In genomic region chr16:55435387-55435786, GRCh38 we compare ENCODE assay signal across 21 cellular contexts. TPM values are rescaled to one million over a fixed set of nuclear protein-coding genes. Genes with fewer than 3 reads are reported as not detected.
"Had no signal": no experiment of that assay in that cellular context is flagged by ENCODE, and none has a peak within 500 bp of the region (broad histone marks: within the 10 kb centered on the region; RNA-seq: fewer than 3 reads in every experiment).

No MANE protein-coding gene starts in this region.

- H3K4me3 ChIP-seq: ascending aorta, colonic mucosa, gastroesophageal sphincter, heart left ventricle, left ventricle myocardium inferior had no signal

- H3K9me3 Mint-ChIP-seq: activated T-cell treated with anti-CD3 and anti-CD28 coated beads, Interleukin-2, amount 50 U/mL, for 72 hours; central memory CD8-positive, alpha-beta T cell; neural crest cell had no signal

- H3K27ac ChIP-seq: ascending aorta, colonic mucosa, gastroesophageal sphincter, heart left ventricle, left ventricle myocardium inferior, VCaP had no signal

- H3K4me1 ChIP-seq: ascending aorta, colonic mucosa, left ventricle myocardium inferior had no signal

- H3K36me3 Mint-ChIP-seq: immature natural killer cell had no signal

- H3K9me3 ChIP-seq: ascending aorta, colonic mucosa, gastroesophageal sphincter, heart left ventricle, left ventricle myocardium inferior had no signal

- DNase-seq: activated CD4-positive, CD25-positive, alpha-beta regulatory T cell treated with anti-CD3 and anti-CD28 coated beads, Interleukin-2, amount 50 U/mL, for 72 hours; activated CD8-positive, alpha-beta memory T cell treated with anti-CD3 and anti-CD28 coated beads for 24 hours; activated CD8-positive, alpha-beta memory T cell treated with anti-CD3 and anti-CD28 coated beads, Interleukin-2, amount 50 U/mL, for 48 hours; activated effector memory CD4-positive, alpha-beta T cell treated with anti-CD3 and anti-CD28 coated beads, Interleukin-2, amount 50 U/mL, for 16 hours; activated naive CD4-positive, alpha-beta T cell treated with anti-CD3 and anti-CD28 coated beads, Interleukin-2, amount 50 U/mL, for 16 hours; activated T-cell treated with anti-CD3 and anti-CD28 coated beads, Interleukin-2, amount 50 U/mL, for 72 hours; colonic mucosa; heart left ventricle; immature natural killer cell; kidney glomerular epithelial cell; left ventricle myocardium inferior; mammary epithelial cell; retina; stimulated activated CD4-positive, alpha-beta T cell treated with anti-CD3 and anti-CD28 coated beads, Interleukin-1b, Interleukin-23, amount 100 ng/mL, for 48 hours; stimulated activated CD8-positive, alpha-beta memory T cell treated with anti-CD3 and anti-CD28 coated beads, Interleukin-4, amount 100 ng/mL, for 48 hours; stimulated activated naive CD4-positive, alpha-beta T cell had no signal

- H3K27ac Mint-ChIP-seq: activated T-cell treated with anti-CD3 and anti-CD28 coated beads, Interleukin-2, amount 50 U/mL, for 72 hours; immature natural killer cell had no signal

- H3K36me3 ChIP-seq: ascending aorta, colonic mucosa, gastroesophageal sphincter, heart left ventricle, left ventricle myocardium inferior had no signal

- H3K4me1 Mint-ChIP-seq: central memory CD8-positive, alpha-beta T cell; immature natural killer cell; neural crest cell had no signal

- H3K4me3 Mint-ChIP-seq: activated T-cell treated with anti-CD3 and anti-CD28 coated beads, Interleukin-2, amount 50 U/mL, for 72 hours; central memory CD8-positive, alpha-beta T cell; immature natural killer cell; neural crest cell had no signal

- H3K27me3 ChIP-seq: ascending aorta, colonic mucosa had no signal

- ATAC-seq: activated T-cell treated with anti-CD3 and anti-CD28 coated beads, Interleukin-2, amount 50 U/mL, for 72 hours; gastroesophageal sphincter; heart left ventricle had no signal

RNA-seq across cellular contexts. Expression of gene MMP2, which starts 43.6 kb away (rescaled TPM):
- total RNA-seq: activated T-cell treated with anti-CD3 and anti-CD28 coated beads, Interleukin-2, amount 50 U/mL, for 72 hours had no signal
- polyA plus RNA-seq: immature natural killer cell had no signal
